2 cellular contexts compared by ENCODE assay signal in genomic region chr15:98668566-98669308, GRCh38.
TF ChIP-seq lines count a peak whose summit lies in the region.

No MANE protein-coding gene starts in this region.

TF ChIP-seq in HEK293, 187 proteins besides CTCF, POLR2A, EP300 and RAD21 (continued from another document and continues in another):
- TF ChIP-seq ZSCAN30 (tag by site-specific recombination; IDR thresholded peaks at IDR 0.05) (no peak), OSR2 (tag by site-specific recombination; IDR thresholded peaks at IDR 0.05) (peak; percentile 39; the same call in 1 of the 2 replicates), ZSCAN23 (tag by site-specific recombination; IDR thresholded peaks at IDR 0.05) (no peak), ZNF394 (tag by site-specific recombination; IDR thresholded peaks at IDR 0.05; ENCODE audit: borderline replicate concordance) (peak; percentile 19; the same call in 1 of the 2 replicates), ZBTB6 (tag by site-specific recombination; IDR thresholded peaks at IDR 0.05) (no peak), ZBTB49 (tag by site-specific recombination; IDR thresholded peaks at IDR 0.05; ENCODE audit: low read depth) (no peak), ZNF16 (tag by site-specific recombination; IDR thresholded peaks at IDR 0.05; ENCODE audit: low read depth) (no peak), ZNF600 (tag by site-specific recombination; IDR thresholded peaks at IDR 0.05) (peak; percentile 31; the same call in 1 of the 2 replicates), ZNF391 (tag by site-specific recombination; IDR thresholded peaks at IDR 0.05; ENCODE audit: borderline replicate concordance, low read depth) (no peak), ZNF571 (tag by site-specific recombination; IDR thresholded peaks at IDR 0.05) (no peak), ZNF280C (tag by site-specific recombination; IDR thresholded peaks at IDR 0.05) (no peak), SALL2 (tag by site-specific recombination; IDR thresholded peaks at IDR 0.05; ENCODE audit: borderline replicate concordance) (no peak), ZNF501 (tag by site-specific recombination; IDR thresholded peaks at IDR 0.05) (0 out of 2 replicates have a peak, but pooled peaks have one; percentile 39), ZBTB17 (tag by site-specific recombination; IDR thresholded peaks at IDR 0.05) (peak; percentile 75), SP7 (tag by site-specific recombination; IDR thresholded peaks at IDR 0.05) (peak; percentile 86), PRDM6 (tag by site-specific recombination; IDR thresholded peaks at IDR 0.05) (peak; percentile 46; the same call in 1 of the 2 replicates), ZNF677 (tag by site-specific recombination; IDR thresholded peaks at IDR 0.05) (no peak), ZNF645 (tag by site-specific recombination; IDR thresholded peaks at IDR 0.05) (no peak)

TF ChIP-seq in WTC11, 78 proteins besides CTCF, POLR2A, EP300 and RAD21 (continued from another document):
- TF ChIP-seq ZNF416 (CRISPR knock-in tag; IDR thresholded peaks at IDR 0.05) (no peak), ZNF219 (CRISPR knock-in tag; IDR thresholded peaks at IDR 0.05; ENCODE audit: borderline replicate concordance) (no peak), ZNF512 (CRISPR knock-in tag; IDR thresholded peaks at IDR 0.05; ENCODE audit: borderline replicate concordance) (no peak), TEAD4 (CRISPR knock-in tag; IDR thresholded peaks at IDR 0.05) (no peak), GTF2I (CRISPR knock-in tag; conservative IDR thresholded peaks at IDR 0.05) (no peak), MLX (CRISPR knock-in tag; IDR thresholded peaks at IDR 0.05) (no peak), KAT7 (CRISPR knock-in tag; IDR thresholded peaks at IDR 0.05; ENCODE audit: borderline replicate concordance) (no peak), E2F4 (CRISPR knock-in tag; IDR thresholded peaks at IDR 0.05; ENCODE audit: borderline replicate concordance, low read depth) (no peak), ZMAT4 (CRISPR knock-in tag; IDR thresholded peaks at IDR 0.05) (no peak)
